ENCODE assay signal across 29 cellular contexts in the genomic region with DNA sequence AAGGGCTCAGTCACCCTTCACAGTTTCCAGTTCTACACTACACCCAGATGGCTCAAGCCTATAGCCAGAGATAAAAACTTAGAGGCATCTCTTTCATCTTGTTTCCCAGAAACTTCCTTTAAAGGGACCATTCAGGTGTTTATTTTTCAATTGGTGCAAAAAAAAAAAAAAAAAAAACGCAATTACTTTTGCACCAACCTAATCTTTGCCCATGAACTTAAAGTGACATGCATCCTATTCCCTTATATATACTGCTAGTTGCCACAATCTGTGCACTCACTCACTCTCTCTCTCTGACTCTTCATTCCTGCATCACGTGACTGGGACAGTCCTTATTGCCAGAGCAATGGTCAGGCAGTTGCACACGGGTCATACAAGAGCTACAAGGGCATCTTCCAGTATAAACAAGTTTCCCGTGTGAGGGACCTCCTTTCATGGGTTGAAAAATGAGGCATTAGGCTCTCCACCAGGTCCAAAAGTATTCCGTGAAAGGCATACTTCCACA.
"Had no signal": no experiment of that assay in that cellular context is flagged by ENCODE, and none has a peak within 500 bp of the region (broad histone marks: within the 10 kb centered on the region; RNA-seq: fewer than 3 reads in every experiment).

No MANE protein-coding gene starts in this region.

- H3K4me2 ChIP-seq: smooth muscle cell had no signal

- H3K4me3 ChIP-seq: ovary, psoas muscle, skin epidermis, smooth muscle cell, spleen, suprapubic skin, testis, tibial artery, transverse colon, upper lobe of right lung, uterus had no signal

- H3K27me3 ChIP-seq: ovary, spleen, suprapubic skin, testis, tibial artery, transverse colon, upper lobe of right lung, uterus had no signal

- H3K27ac ChIP-seq: ovary, parathyroid adenoma, psoas muscle, skin epidermis, spleen, suprapubic skin, tibial artery, transverse colon, upper lobe of right lung, uterus had no signal

- DNase-seq: naive thymus-derived CD8-positive, alpha-beta T cell; nephron progenitor cell; occipital lobe; ovary; posterior cingulate gyrus; psoas muscle; right cardiac atrium; spleen; stimulated activated CD4-positive, alpha-beta T cell treated with anti-CD3 and anti-CD28 coated beads, Interleukin-12 subunit alpha, Interleukin-12 subunit beta, amount 100 ng/mL, for 4 hours; stimulated activated CD4-positive, alpha-beta T cell treated with anti-CD3 and anti-CD28 coated beads, Interleukin-1b, Interleukin-23, amount 100 ng/mL, for 48 hours; stimulated activated CD4-positive, alpha-beta T cell treated with anti-CD3 and anti-CD28 coated beads, Interleukin-4, amount 100 ng/mL, for 1 hour; stimulated activated CD4-positive, alpha-beta T cell treated with anti-CD3 and anti-CD28 coated beads, Interleukin-4, amount 100 ng/mL, for 4 hours; stimulated activated CD8-positive, alpha-beta memory T cell treated with anti-CD3 and anti-CD28 coated beads, Interleukin-4, amount 100 ng/mL, for 48 hours; stimulated activated naive CD4-positive, alpha-beta T cell; stimulated activated naive CD8-positive, alpha-beta T cell treated with anti-CD3 and anti-CD28 coated beads, Interleukin-15, amount 100 ng/mL, for 72 hours; stimulated activated naive CD8-positive, alpha-beta T cell treated with anti-CD3 and anti-CD28 coated beads, Interleukin-15, Interleukin-2, amounts not matched to agents 100 U/mL and 50 U/mL, for 24 hours; substantia nigra; testis; tibial artery; transverse colon; upper lobe of right lung; uterus had no signal

- H3K4me1 ChIP-seq: parathyroid adenoma, psoas muscle, spleen, testis, transverse colon, upper lobe of right lung, uterus had no signal

- H2AFZ ChIP-seq: parathyroid adenoma had no signal

- H3K9me3 ChIP-seq: ovary, suprapubic skin, testis, tibial artery, transverse colon, upper lobe of right lung, uterus had no signal

- H3K9ac ChIP-seq: parathyroid adenoma had no signal

- ATAC-seq: naive thymus-derived CD8-positive, alpha-beta T cell; natural killer cell treated with Interleukin-12 subunit alpha and Interleukin-12 subunit beta and Interleukin-15 and Interleukin-18, amount 100 ng/mL, for 72 hours; psoas muscle; right cardiac atrium; sciatic nerve; stimulated activated memory B cell treated with anti-CD40 and anti-IgM and Interleukin-4, amounts not matched to agents 10 μg/mL and 1 μg/mL and 100 μg/mL, for 72 hours; stimulated activated naive CD8-positive, alpha-beta T cell treated with anti-CD3 and anti-CD28 coated beads, Interleukin-15, amount 100 ng/mL, for 72 hours; stimulated activated naive CD8-positive, alpha-beta T cell treated with anti-CD3 and anti-CD28 coated beads, Interleukin-15, Interleukin-2, amounts not matched to agents 100 U/mL and 50 U/mL, for 24 hours; upper lobe of right lung had no signal

- H3K36me3 ChIP-seq: ovary, spleen, suprapubic skin, tibial artery, transverse colon, upper lobe of right lung, uterus had no signal
